16 cellular contexts compared by ENCODE assay signal in genomic region chr6:24901698-24902328, GRCh38. TPM values are rescaled to one million over a fixed set of nuclear protein-coding genes. Genes with fewer than 3 reads are reported as not detected.
DNase-seq lines count a peak whose midpoint lies in the region; ATAC-seq and TF ChIP-seq lines count a peak whose summit lies in the region.
"Had no signal": no experiment of that assay in that cellular context is flagged by ENCODE, and none has a peak within 500 bp of the region (broad histone marks: within the 10 kb centered on the region; RNA-seq: fewer than 3 reads in every experiment).

No MANE protein-coding gene starts in this region.

- H3K4me3 ChIP-seq in gastrocnemius medialis: no peak overlapping the region

- no peak for TF ChIP-seq CTCF in gastrocnemius medialis (IDR thresholded peaks at IDR 0.05 in 4 of 5, conservative IDR thresholded peaks at IDR 0.05 in 1 of 5)

- H3K36me3 Mint-ChIP-seq in activated CD4-positive, alpha-beta T cell treated with anti-CD3 and anti-CD28 coated beads for 36 hours (ENCODE audit: low read depth): peaks cover 53% of the 10 kb centered on the region
- peaks cover 55% of the 10 kb centered on the region for H3K36me3 Mint-ChIP-seq in activated naive CD8-positive, alpha-beta T cell treated with anti-CD3 and anti-CD28 coated beads, Interleukin-2, amount 10 ng/mL, durations not matched to agents 7 days and 5 days

- TF ChIP-seq POLR2A in gastrocnemius medialis (IDR thresholded peaks at IDR 0.05): no peak

- POLR2A ChIA-PET in activated CD4-positive, alpha-beta T cell treated with anti-CD3 and anti-CD28 coated beads for 36 hours (lab: Charles Lee): no interaction called here
- POLR2A ChIA-PET in activated naive CD8-positive, alpha-beta T cell treated with anti-CD3 and anti-CD28 coated beads, Interleukin-2, amount 10 ng/mL, durations not matched to agents 7 days and 5 days (lab: Charles Lee): interaction anchor here (0.7 kb wide), 2 partner anchors 12 to 105 kb away, joined by 3 to 5 read pairs; no protein-coding TSS in a partner anchor

- H3K9me3 ChIP-seq in gastrocnemius medialis: no peaks in the 10 kb centered on the region
- H3K9me3 ChIP-seq: Caco-2 had no signal

- H3K27me3 Mint-ChIP-seq in activated CD4-positive, alpha-beta T cell treated with anti-CD3 and anti-CD28 coated beads for 36 hours: no peaks in the 10 kb centered on the region
- no peaks in the 10 kb centered on the region for H3K27me3 Mint-ChIP-seq in activated naive CD8-positive, alpha-beta T cell treated with anti-CD3 and anti-CD28 coated beads, Interleukin-2, amount 10 ng/mL, durations not matched to agents 7 days and 5 days

- no peak for ATAC-seq in activated CD4-positive, alpha-beta T cell treated with anti-CD3 and anti-CD28 coated beads for 36 hours
- peak; percentile 20 for ATAC-seq in activated naive CD8-positive, alpha-beta T cell treated with anti-CD3 and anti-CD28 coated beads, Interleukin-2, amount 10 ng/mL, durations not matched to agents 7 days and 5 days (ENCODE audit: low read depth)
- no peak for ATAC-seq in gastrocnemius medialis
- ATAC-seq: right cardiac atrium had no signal

- H3K9me3 Mint-ChIP-seq in activated CD4-positive, alpha-beta T cell treated with anti-CD3 and anti-CD28 coated beads for 36 hours (ENCODE audit: low read depth): peaks cover 14% of the 10 kb centered on the region
- peaks cover 2% of the 10 kb centered on the region for H3K9me3 Mint-ChIP-seq in activated naive CD8-positive, alpha-beta T cell treated with anti-CD3 and anti-CD28 coated beads, Interleukin-2, amount 10 ng/mL, durations not matched to agents 7 days and 5 days

- no peaks in the 10 kb centered on the region for H3K27me3 ChIP-seq in gastrocnemius medialis

- peaks cover 92% of the 10 kb centered on the region for H3K4me1 Mint-ChIP-seq in activated CD4-positive, alpha-beta T cell treated with anti-CD3 and anti-CD28 coated beads for 36 hours
- peaks cover 65% of the 10 kb centered on the region for H3K4me1 Mint-ChIP-seq in activated naive CD8-positive, alpha-beta T cell treated with anti-CD3 and anti-CD28 coated beads, Interleukin-2, amount 10 ng/mL, durations not matched to agents 7 days and 5 days

- peak overlapping the region; percentile 51 for H3K4me3 Mint-ChIP-seq in activated CD4-positive, alpha-beta T cell treated with anti-CD3 and anti-CD28 coated beads for 36 hours
- peak overlapping the region; percentile 54 for H3K4me3 Mint-ChIP-seq in activated naive CD8-positive, alpha-beta T cell treated with anti-CD3 and anti-CD28 coated beads, Interleukin-2, amount 10 ng/mL, durations not matched to agents 7 days and 5 days

- in situ Hi-C loops in gastrocnemius medialis (cut with MboI; ENCODE audit: low sequenced_read_pairs in 4 of 4): no loop called here

- H3K36me3 ChIP-seq in gastrocnemius medialis: no peaks in the 10 kb centered on the region

- H3K27ac Mint-ChIP-seq in activated CD4-positive, alpha-beta T cell treated with anti-CD3 and anti-CD28 coated beads for 36 hours: peak overlapping the region; percentile 90
- H3K27ac Mint-ChIP-seq in activated naive CD8-positive, alpha-beta T cell treated with anti-CD3 and anti-CD28 coated beads, Interleukin-2, amount 10 ng/mL, durations not matched to agents 7 days and 5 days: peak overlapping the region; percentile 74

- peaks cover 57 to 60% of the 10 kb centered on the region in 2 donors for H3K4me1 ChIP-seq in gastrocnemius medialis
- H3K4me1 ChIP-seq: Caco-2 had no signal

- CTCF ChIA-PET in activated CD4-positive, alpha-beta T cell treated with anti-CD3 and anti-CD28 coated beads for 36 hours (lab: Charles Lee): interaction anchor here (0.7 to 6.0 kb wide), 9 partner anchors 11 to 1538 kb away, joined by 3 to 82 read pairs (median 4); partner anchors contain the start of gene RIPOR2

- peak overlapping the region; percentile 56 to 93 (median 82) for H3K27ac ChIP-seq in gastrocnemius medialis

- intact Hi-C loops in activated CD4-positive, alpha-beta T cell treated with anti-CD3 and anti-CD28 coated beads for 36 hours (cut with DNase I, micrococcal nuclease): no loop called here
- intact Hi-C loops in gastrocnemius medialis (cut with DNase I; ENCODE audit: low total_unique reads): no loop called here

- no peak for DNase-seq in activated CD4-positive, alpha-beta T cell treated with anti-CD3 and anti-CD28 coated beads for 36 hours
- DNase-seq in activated CD4-positive, alpha-beta T cell treated with anti-CD3 and anti-CD28 coated beads for 48 hours: no peak
- peak; percentile 34 for DNase-seq in MV-4-11 (lab: John Stamatoyannopoulos, UW)
- DNase-seq in activated naive CD8-positive, alpha-beta T cell treated with anti-CD3 and anti-CD28 coated beads, Interleukin-2, amount 10 ng/mL, durations not matched to agents 7 days and 5 days: no peak
- no peak for DNase-seq in gastrocnemius medialis
- no peak for DNase-seq in NK-92 treated with Interleukin-12 subunit alpha and Interleukin-12 subunit beta, amount 100 ng/mL, for 24 hours (lab: John Stamatoyannopoulos, UW)
- no peak for DNase-seq in COLO829 (ENCODE audit: low spot score)
- DNase-seq in SHP77 treated with DMSO at 0.1 percent for 48 hours (lab: John Stamatoyannopoulos, UW): no peak
- DNase-seq: 8988T; activated effector memory CD4-positive, alpha-beta T cell treated with Interleukin-2 at 50 U/mL for 16 hours; Caco-2; KG1; NCI-H2029; NCI-H82; right cardiac atrium had no signal

RNA-seq across cellular contexts. Expression of gene RIPOR2, which starts 33.9 kb away (rescaled TPM):
- 10 to 100 TPM; 60.0 to 67.0 TPM for total RNA-seq in activated CD4-positive, alpha-beta T cell treated with anti-CD3 and anti-CD28 coated beads for 36 hours
- 100 to 1,000 TPM; 181 to 195 TPM for total RNA-seq in activated naive CD8-positive, alpha-beta T cell treated with anti-CD3 and anti-CD28 coated beads, Interleukin-2, amount 10 ng/mL, durations not matched to agents 7 days and 5 days
- 10 to 100 TPM in 3 of 4 donors, 1 to 10 TPM in 1; 5.2 to 34.0 (median 21.2) TPM for total RNA-seq in gastrocnemius medialis
- total RNA-seq: H4 had no signal
